ENCODE assay signal across 19 cellular contexts in the genomic region with DNA sequence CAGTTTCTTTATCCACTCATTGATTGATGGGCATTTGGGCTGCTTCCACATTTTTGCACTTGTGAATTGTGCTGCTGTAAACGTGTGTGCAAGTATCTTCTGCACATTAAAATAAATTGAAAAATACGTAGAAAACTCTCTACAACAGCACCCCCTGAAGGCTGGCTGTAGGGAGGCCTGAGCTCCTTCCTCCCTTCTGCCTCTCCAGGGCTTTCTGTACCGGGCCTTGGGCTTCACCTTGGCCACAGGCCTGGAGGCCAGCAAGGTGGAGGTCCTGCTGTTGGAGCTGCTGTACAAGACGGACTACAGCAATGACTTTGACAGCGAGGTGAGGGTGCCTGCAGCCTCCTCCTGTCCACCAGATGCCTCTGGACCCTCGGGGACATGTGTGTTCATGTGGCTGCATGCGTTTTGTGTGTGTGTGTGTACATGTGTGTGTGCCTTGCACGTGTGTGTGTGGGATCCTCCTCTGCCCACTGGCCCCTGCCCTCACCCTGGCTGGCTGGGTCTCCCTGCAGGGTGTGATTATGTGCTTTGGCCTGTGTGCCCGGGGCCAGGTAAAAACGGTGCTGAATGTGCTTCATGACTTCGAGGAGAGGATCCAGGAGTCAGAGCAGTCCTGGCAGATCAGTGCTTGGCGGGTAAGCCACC. TPM values are rescaled to one million over a fixed set of nuclear protein-coding genes. Genes with fewer than 3 reads are reported as not detected.
A peak's percentile ranks its signal among the peaks of the same experiment; 100 is the strongest.
DNase-seq lines count a peak whose midpoint lies in the region; ATAC-seq, FAIRE-seq and TF ChIP-seq lines count a peak whose summit lies in the region.
"Had no signal": no experiment of that assay in that cellular context is flagged by ENCODE, and none has a peak within 500 bp of the region (broad histone marks: within the 10 kb centered on the region; RNA-seq: fewer than 3 reads in every experiment).

No MANE protein-coding gene starts in this region.

- CTCF ChIA-PET in activated naive CD4-positive, alpha-beta T cell treated with anti-CD3 and anti-CD28 coated beads, Interleukin-2, amount 10 ng/mL, durations not matched to agents 7 days and 5 days (lab: Charles Lee), result no interaction called here

- H3K36me3 Mint-ChIP-seq in activated naive CD4-positive, alpha-beta T cell treated with anti-CD3 and anti-CD28 coated beads, Interleukin-2, amount 10 ng/mL, durations not matched to agents 7 days and 5 days, result no peaks in the 10 kb centered on the region
- no peaks in the 10 kb centered on the region for H3K36me3 Mint-ChIP-seq in type B pancreatic cell
- H3K36me3 Mint-ChIP-seq: stimulated activated naive B cell treated with anti-CD40 and anti-IgM and Interleukin-4, amounts not matched to agents 10 μg/mL and 1 μg/mL and 100 μg/mL, for 72 hours had no signal

- H3K4me1 ChIP-seq in RWPE2 (ENCODE audit: insufficient read depth, poor library complexity, severe bottlenecking), result no peaks in the 10 kb centered on the region
- H3K4me1 ChIP-seq in kidney (ENCODE audit: control insufficient read depth in 1 of 2, insufficient read depth in 1 of 2, low read depth in 1 of 2, low read length in 2 of 2), result no peaks in the 10 kb centered on the region
- H3K4me1 ChIP-seq: ascending aorta, SJSA1 had no signal

- no peak overlapping the region for H3K9ac ChIP-seq in kidney (ENCODE audit: low read length in 2 of 2)

- H3K27ac Mint-ChIP-seq in activated naive CD4-positive, alpha-beta T cell treated with anti-CD3 and anti-CD28 coated beads, Interleukin-2, amount 10 ng/mL, durations not matched to agents 7 days and 5 days, result no peak overlapping the region
- H3K27ac Mint-ChIP-seq in type B pancreatic cell, result no peak overlapping the region
- H3K27ac Mint-ChIP-seq: stimulated activated naive B cell treated with anti-CD40 and anti-IgM and Interleukin-4, amounts not matched to agents 10 μg/mL and 1 μg/mL and 100 μg/mL, for 72 hours had no signal

- H3K27me3 ChIP-seq in RWPE2 (ENCODE audit: insufficient read depth, poor library complexity, severe bottlenecking), result no peaks in the 10 kb centered on the region
- H3K27me3 ChIP-seq: ascending aorta had no signal

- H3K36me3 ChIP-seq in RWPE2 (ENCODE audit: low read depth), result no peaks in the 10 kb centered on the region
- H3K36me3 ChIP-seq in kidney (ENCODE audit: control insufficient read depth in 1 of 2, insufficient read depth in 2 of 2, low read length in 2 of 2), result no peaks in the 10 kb centered on the region
- H3K36me3 ChIP-seq: ascending aorta, SJSA1 had no signal

- no peak overlapping the region for H3K4me3 Mint-ChIP-seq in activated naive CD4-positive, alpha-beta T cell treated with anti-CD3 and anti-CD28 coated beads, Interleukin-2, amount 10 ng/mL, durations not matched to agents 7 days and 5 days
- no peak overlapping the region for H3K4me3 Mint-ChIP-seq in type B pancreatic cell
- H3K4me3 Mint-ChIP-seq: stimulated activated naive B cell treated with anti-CD40 and anti-IgM and Interleukin-4, amounts not matched to agents 10 μg/mL and 1 μg/mL and 100 μg/mL, for 72 hours had no signal

- DNase-seq in activated naive CD4-positive, alpha-beta T cell treated with anti-CD3 and anti-CD28 coated beads, Interleukin-2, amount 10 ng/mL, durations not matched to agents 7 days and 5 days, result peak; percentile 15
- DNase-seq in activated naive CD4-positive, alpha-beta T cell treated with Interleukin-2 at 50 U/mL for 16 hours, result no peak
- DNase-seq in RWPE2 (ENCODE audit: low spot score), result peak; percentile 19
- peak; percentile 40 for DNase-seq in kidney
- peak; percentile 39 for DNase-seq in type B pancreatic cell (ENCODE audit: extremely low spot score, unreplicated experiment)
- DNase-seq in NCI-H1694 (lab: John Stamatoyannopoulos, UW), result no peak
- no peak for DNase-seq in activated CD4-positive, alpha-beta T cell treated with anti-CD3 and anti-CD28 coated beads for 48 hours
- DNase-seq: activated CD4-positive, alpha-beta T cell treated with anti-CD3 and anti-CD28 coated beads, Interleukin-2, amount 50 U/mL, for 48 hours; activated gamma-delta T cell treated with Interleukin-2 at 50 U/mL for 16 hours; IMR-90; NCI-H1092; small intestine; stimulated activated naive B cell treated with anti-CD40 and anti-IgM and Interleukin-4, amounts not matched to agents 10 μg/mL and 1 μg/mL and 100 μg/mL, for 72 hours; T-helper 9 cell had no signal

- H3K27ac ChIP-seq in RWPE2 (ENCODE audit: poor library complexity, severe bottlenecking) (no peak overlapping the region), kidney (ENCODE audit: low read depth in 2 of 2, low read length in 2 of 2) (no peak overlapping the region)
- H3K27ac ChIP-seq: ascending aorta, SJSA1 had no signal

- TF ChIP-seq CTCF in RWPE2 (IDR thresholded peaks at IDR 0.05; ENCODE audit: poor library complexity, severe bottlenecking) (no peak), kidney (IDR thresholded peaks at IDR 0.05; ENCODE audit: borderline replicate concordance, extremely low read depth, insufficient read depth) (no peak), type B pancreatic cell (conservative IDR thresholded peaks at IDR 0.05) (no peak)

- intact Hi-C loops in kidney (cut with DNase I), result no loop called here

- FAIRE-seq in kidney (lab: Jason Lieb, UNC), result no peak
- FAIRE-seq: small intestine had no signal

- H3K9me3 ChIP-seq in RWPE2 (ENCODE audit: severe bottlenecking) (no peaks in the 10 kb centered on the region), kidney (ENCODE audit: control insufficient read depth in 1 of 2, low read length in 2 of 2) (no peaks in the 10 kb centered on the region)
- H3K9me3 ChIP-seq: ascending aorta, SJSA1 had no signal

- ATAC-seq in RWPE2 (ENCODE audit: low read depth) (no peak), GM18517 (IDR thresholded peaks at IDR 0.05; ENCODE audit: unreplicated experiment) (no peak)
- ATAC-seq: esophagus mucosa; stimulated activated naive B cell treated with anti-CD40 and anti-IgM and Interleukin-4, amounts not matched to agents 10 μg/mL and 1 μg/mL and 100 μg/mL, for 72 hours had no signal

- no peaks in the 10 kb centered on the region for H3K9me3 Mint-ChIP-seq in activated naive CD4-positive, alpha-beta T cell treated with anti-CD3 and anti-CD28 coated beads, Interleukin-2, amount 10 ng/mL, durations not matched to agents 7 days and 5 days
- H3K9me3 Mint-ChIP-seq in type B pancreatic cell, result no peaks in the 10 kb centered on the region
- H3K9me3 Mint-ChIP-seq: stimulated activated naive B cell treated with anti-CD40 and anti-IgM and Interleukin-4, amounts not matched to agents 10 μg/mL and 1 μg/mL and 100 μg/mL, for 72 hours had no signal

- peaks cover 40% of the 10 kb centered on the region for H3K27me3 Mint-ChIP-seq in activated naive CD4-positive, alpha-beta T cell treated with anti-CD3 and anti-CD28 coated beads, Interleukin-2, amount 10 ng/mL, durations not matched to agents 7 days and 5 days
- H3K27me3 Mint-ChIP-seq in type B pancreatic cell, result peaks cover 36% of the 10 kb centered on the region

- H3K4me1 Mint-ChIP-seq in activated naive CD4-positive, alpha-beta T cell treated with anti-CD3 and anti-CD28 coated beads, Interleukin-2, amount 10 ng/mL, durations not matched to agents 7 days and 5 days, result no peaks in the 10 kb centered on the region
- H3K4me1 Mint-ChIP-seq in type B pancreatic cell (ENCODE audit: unreplicated experiment), result no peaks in the 10 kb centered on the region

- H3K4me3 ChIP-seq in RWPE2 (ENCODE audit: severe bottlenecking), result no peak overlapping the region
- H3K4me3 ChIP-seq in kidney (ENCODE audit: low read length in 2 of 2), result no peak overlapping the region
- H3K4me3 ChIP-seq: ascending aorta, SJSA1 had no signal

RNA-seq across cellular contexts. Expression of a gene that starts 29.2 kb away (rescaled TPM):
- not detected for total RNA-seq in kidney
- polyA plus RNA-seq in kidney (ENCODE audit: insufficient read depth, low read depth, low replicate concordance), result 1.8 TPM
- total RNA-seq in type B pancreatic cell (ENCODE audit: low replicate concordance), result not detected in 2 replicates
- total RNA-seq: ascending aorta, IMR-90, osteocyte, SJSA1 had no signal
- polyA plus RNA-seq: IMR-90 had no signal

RNA-seq across cellular contexts. Expression of a gene that starts 47.0 kb away (rescaled TPM):
- total RNA-seq in kidney (0.94 TPM), type B pancreatic cell (ENCODE audit: low replicate concordance) (16.7 and 42.1 TPM in 2 replicates)
- polyA plus RNA-seq in kidney (ENCODE audit: insufficient read depth, low read depth, low replicate concordance), result not detected
- total RNA-seq: ascending aorta had no signal

RNA-seq across cellular contexts. Expression of a gene that starts 47.3 kb away (rescaled TPM):
- total RNA-seq in kidney (1.4 TPM), type B pancreatic cell (ENCODE audit: low replicate concordance) (0.21 and 0.77 TPM in 2 replicates)
- polyA plus RNA-seq in kidney (ENCODE audit: insufficient read depth, low read depth, low replicate concordance), result 3.6 TPM
- total RNA-seq: ascending aorta, IMR-90, osteocyte, SJSA1 had no signal
- polyA plus RNA-seq: IMR-90 had no signal

Comparison
In these comparisons a context has a peak if more than half of its experiments do, and no peak if none do; other contexts are left out.
1. DNase-seq: peak in activated naive CD4-positive, alpha-beta T cell treated with anti-CD3 and anti-CD28 coated beads, Interleukin-2, amount 10 ng/mL, durations not matched to agents 7 days and 5 days (single experiment), RWPE2 (single experiment), kidney (single experiment) and type B pancreatic cell (single experiment); none in activated naive CD4-positive, alpha-beta T cell treated with Interleukin-2 at 50 U/mL for 16 hours (single experiment), NCI-H1694 (single experiment) and activated CD4-positive, alpha-beta T cell treated with anti-CD3 and anti-CD28 coated beads for 48 hours (single experiment).